ENCODE assay signal across 28 cellular contexts in the genomic region with DNA sequence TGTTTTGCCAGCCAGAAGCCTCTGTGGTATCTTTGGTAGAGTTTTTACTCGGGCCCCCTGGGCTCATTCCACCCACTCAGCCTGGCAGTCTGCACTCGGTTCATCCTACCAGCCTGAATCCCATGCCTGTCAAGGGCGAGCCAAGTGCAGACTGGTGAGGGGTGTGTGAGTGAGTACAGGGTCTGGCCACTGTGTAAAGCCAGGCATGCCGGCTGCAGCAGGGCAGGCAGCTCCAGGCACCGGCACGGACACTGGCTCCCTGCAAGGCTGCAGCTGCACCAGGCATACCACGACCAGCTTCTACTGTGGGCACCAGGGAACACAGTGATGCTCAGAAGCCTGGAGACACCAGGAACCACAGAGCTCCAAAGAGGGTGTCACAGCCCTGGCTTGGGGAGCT.
"Had no signal": no experiment of that assay in that cellular context is flagged by ENCODE, and none has a peak within 500 bp of the region (broad histone marks: within the 10 kb centered on the region; RNA-seq: fewer than 3 reads in every experiment).

No MANE protein-coding gene starts in this region.

- H3K4me3 Mint-ChIP-seq: naive B cell; naive thymus-derived CD8-positive, alpha-beta T cell; natural killer cell treated with Interleukin-12 subunit alpha and Interleukin-12 subunit beta and Interleukin-15 and Interleukin-18, amount 100 ng/mL, for 72 hours; nephron progenitor cell; neural crest cell; stimulated activated naive B cell treated with anti-CD40 and anti-IgM and Interleukin-4, amounts not matched to agents 10 μg/mL and 1 μg/mL and 100 μg/mL, for 72 hours had no signal

- H3K27ac ChIP-seq: ovary, parathyroid adenoma, psoas muscle, right lobe of liver, sigmoid colon, stomach, thoracic aorta, thyroid gland, tibial nerve, upper lobe of left lung, vagina had no signal

- H2AFZ ChIP-seq: parathyroid adenoma had no signal

- H3K36me3 ChIP-seq: ovary, right lobe of liver, sigmoid colon, stomach, thoracic aorta, thyroid gland, tibial nerve, upper lobe of left lung, vagina had no signal

- H3K27ac Mint-ChIP-seq: naive B cell; naive thymus-derived CD8-positive, alpha-beta T cell; natural killer cell treated with Interleukin-12 subunit alpha and Interleukin-12 subunit beta and Interleukin-15 and Interleukin-18, amount 100 ng/mL, for 72 hours; nephron progenitor cell; progenitor cell of endocrine pancreas; stimulated activated naive B cell treated with anti-CD40 and anti-IgM and Interleukin-4, amounts not matched to agents 10 μg/mL and 1 μg/mL and 100 μg/mL, for 72 hours had no signal

- DNase-seq: naive B cell; naive thymus-derived CD8-positive, alpha-beta T cell; nephron progenitor cell; occipital lobe; ovary; psoas muscle; right cardiac atrium; right lobe of liver; sigmoid colon; small intestine; stimulated activated CD4-positive, alpha-beta T cell treated with anti-CD3 and anti-CD28 coated beads, Interleukin-15, amount 100 ng/mL, for 24 hours; stimulated activated CD4-positive, alpha-beta T cell treated with anti-CD3 and anti-CD28 coated beads, Interleukin-2, amount 100 ng/mL, for 24 hours; stimulated activated CD4-positive, alpha-beta T cell treated with anti-CD3 and anti-CD28 coated beads, Interleukin-2, amount 100 ng/mL, for 48 hours; stimulated activated CD4-positive, alpha-beta T cell treated with anti-CD3 and anti-CD28 coated beads, Interleukin-4, amount 100 ng/mL, for 24 hours; stimulated activated naive B cell treated with anti-CD40 and anti-IgM and Interleukin-4, amounts not matched to agents 10 μg/mL and 1 μg/mL and 100 μg/mL, for 72 hours; stimulated activated naive CD4-positive, alpha-beta T cell treated with Interleukin-2 at 50 U/mL for 16 hours; stomach; thyroid gland; trophoblast cell had no signal

- H3K4me1 Mint-ChIP-seq: naive B cell; naive thymus-derived CD8-positive, alpha-beta T cell; nephron progenitor cell; neural crest cell; stimulated activated naive B cell treated with anti-CD40 and anti-IgM and Interleukin-4, amounts not matched to agents 10 μg/mL and 1 μg/mL and 100 μg/mL, for 72 hours had no signal

- H3K27me3 Mint-ChIP-seq: progenitor cell of endocrine pancreas had no signal

- ATAC-seq: naive thymus-derived CD8-positive, alpha-beta T cell; psoas muscle; right cardiac atrium had no signal

- FAIRE-seq: small intestine, urothelium cell line had no signal

- H3K27me3 ChIP-seq: ovary, right lobe of liver, sigmoid colon, stomach, thyroid gland, tibial nerve, upper lobe of left lung, vagina had no signal

- H3K4me1 ChIP-seq: parathyroid adenoma, psoas muscle, sigmoid colon, thyroid gland, tibial nerve, vagina had no signal

- H3K9me3 ChIP-seq: ovary, psoas muscle, right lobe of liver, thoracic aorta, thyroid gland, vagina had no signal

- H3K9ac ChIP-seq: parathyroid adenoma had no signal

- H3K4me3 ChIP-seq: ovary, psoas muscle, right lobe of liver, sigmoid colon, stomach, thoracic aorta, thyroid gland, tibial nerve, upper lobe of left lung, vagina had no signal

- H3K79me2 ChIP-seq: parathyroid adenoma had no signal
